Comparison of ENCODE assay signal across 8 cellular contexts in genomic region chr10:70549962-70550845, GRCh38. TPM values are rescaled to one million over a fixed set of nuclear protein-coding genes. Genes with fewer than 3 reads are reported as not detected.
DNase-seq lines count a peak whose midpoint lies in the region; ATAC-seq and TF ChIP-seq lines count a peak whose summit lies in the region.

No MANE protein-coding gene starts in this region.

- 58% methylated on average over 6 of the region's 9 CpGs for WGBS in SK-N-SH (ENCODE audit: low lambda C conversion rate)

- no peaks in the 10 kb centered on the region for H3K36me3 ChIP-seq in SK-N-SH (replicated peaks in 1 of 2; ENCODE audit: control insufficient read depth in 1 of 2, insufficient read depth in 2 of 2, low read length in 1 of 2)

- peak; percentile 88 for TF ChIP-seq CTCF in SK-N-SH (IDR thresholded peaks at IDR 0.05)

- no peak overlapping the region for H3K4me2 ChIP-seq in SK-N-SH

- no peak overlapping the region for H3K27ac ChIP-seq in SK-N-SH (ENCODE audit: low read depth in 2 of 2, low read length in 1 of 2)

- H3K9me3 ChIP-seq in SK-N-SH = no peaks in the 10 kb centered on the region

- peaks cover 3 to 5% of the 10 kb centered on the region in 2 experiments; a peak in 2 of 4 replicates for H3K4me1 ChIP-seq in SK-N-SH (ENCODE audit: control insufficient read depth in 1 of 2, insufficient read depth in 2 of 2, low read depth in 1 of 2, low read length in 1 of 2)

- H3K9me3 Mint-ChIP-seq in IgD-negative memory B cell = no peaks in the 10 kb centered on the region
- H3K9me3 Mint-ChIP-seq in activated naive CD4-positive, alpha-beta T cell treated with anti-CD3 and anti-CD28 coated beads, Interleukin-2, amount 10 ng/mL, durations not matched to agents 7 days and 5 days = no peaks in the 10 kb centered on the region

- no peaks in the 10 kb centered on the region for H3K9me2 ChIP-seq in SK-N-SH

- H3K79me2 ChIP-seq in SK-N-SH (ENCODE audit: insufficient read depth) = no peaks in the 10 kb centered on the region

- no peak overlapping the region for H3K9ac ChIP-seq in SK-N-SH

- no peaks in the 10 kb centered on the region for H4K20me1 ChIP-seq in SK-N-SH (ENCODE audit: insufficient read depth)

- peak overlapping the region in 2 of 3 donors; percentile 24 to 46 for H3K27ac Mint-ChIP-seq in IgD-negative memory B cell
- H3K27ac Mint-ChIP-seq in activated naive CD4-positive, alpha-beta T cell treated with anti-CD3 and anti-CD28 coated beads, Interleukin-2, amount 10 ng/mL, durations not matched to agents 7 days and 5 days = no peak overlapping the region

- peak; percentile 86 for DNase-seq in GM03348 (ENCODE audit: low spot score)
- peak; percentile 88 for DNase-seq in SK-N-SH
- peak; percentile 83 for DNase-seq in activated naive CD4-positive, alpha-beta T cell treated with anti-CD3 and anti-CD28 coated beads, Interleukin-2, amount 10 ng/mL, durations not matched to agents 7 days and 5 days
- DNase-seq in Right ventricle myocardium superior = peak; percentile 79
- DNase-seq in putamen (ENCODE audit: low spot score) = peak; percentile 50

- no peak overlapping the region for H2AFZ ChIP-seq in SK-N-SH (ENCODE audit: low read depth)

- ATAC-seq in Right ventricle myocardium superior (ENCODE audit: poor library complexity) (peak; percentile 83), HG03108 (IDR thresholded peaks at IDR 0.05; ENCODE audit: unreplicated experiment) (no peak), GM18858 (IDR thresholded peaks at IDR 0.05; ENCODE audit: unreplicated experiment) (no peak)

- H3K4me3 Mint-ChIP-seq in IgD-negative memory B cell = no peak overlapping the region
- H3K4me3 Mint-ChIP-seq in activated naive CD4-positive, alpha-beta T cell treated with anti-CD3 and anti-CD28 coated beads, Interleukin-2, amount 10 ng/mL, durations not matched to agents 7 days and 5 days = no peak overlapping the region

- no peaks in the 10 kb centered on the region for H3K27me3 Mint-ChIP-seq in IgD-negative memory B cell
- peaks cover 7% of the 10 kb centered on the region for H3K27me3 Mint-ChIP-seq in activated naive CD4-positive, alpha-beta T cell treated with anti-CD3 and anti-CD28 coated beads, Interleukin-2, amount 10 ng/mL, durations not matched to agents 7 days and 5 days

- H3K4me3 ChIP-seq in SK-N-SH (ENCODE audit: low read depth in 2 of 2, low read length in 1 of 2) = no peak overlapping the region; a peak in 1 of 4 replicates

- TF ChIP-seq RAD21 in SK-N-SH (IDR thresholded peaks at IDR 0.05; ENCODE audit: low read length) = peak; percentile 98

- CTCF ChIA-PET in SK-N-SH (lab: Yijun Ruan, JAX) = interaction anchor here (0.6 to 8.4 kb wide), 49 partner anchors 9 to 353 kb away, joined by 3 to 118 read pairs (median 4); no protein-coding TSS in a partner anchor
- CTCF ChIA-PET in activated naive CD4-positive, alpha-beta T cell treated with anti-CD3 and anti-CD28 coated beads, Interleukin-2, amount 10 ng/mL, durations not matched to agents 7 days and 5 days (lab: Charles Lee) = interaction anchor here (0.6 to 8.6 kb wide), 17 partner anchors 9 to 330 kb away, joined by 3 to 71 read pairs (median 5); partner anchors contain the start of gene PRF1

- H3K27me3 ChIP-seq in SK-N-SH (ENCODE audit: insufficient read depth) = no peaks in the 10 kb centered on the region

- POLR2A ChIA-PET in SK-N-SH (lab: Yijun Ruan, JAX) = no interaction called here

- intact Hi-C loops in Right ventricle myocardium superior (cut with DNase I) = loop anchor here (2.0 to 10.0 kb wide), 3 partner anchors 125 to 332 kb away; partner anchors contain the start of gene ADAMTS14

- no peaks in the 10 kb centered on the region for H3F3A ChIP-seq in SK-N-SH (replicated peaks; ENCODE audit: insufficient read depth)

- TF ChIP-seq EP300 in SK-N-SH (IDR thresholded peaks at IDR 0.05; ENCODE audit: borderline replicate concordance in 1 of 2, low read depth in 1 of 2, low read length in 1 of 2) = no peak

- H3K36me3 Mint-ChIP-seq in IgD-negative memory B cell = peaks cover 7% of the 10 kb centered on the region
- H3K36me3 Mint-ChIP-seq in activated naive CD4-positive, alpha-beta T cell treated with anti-CD3 and anti-CD28 coated beads, Interleukin-2, amount 10 ng/mL, durations not matched to agents 7 days and 5 days = no peaks in the 10 kb centered on the region

- peaks cover 0 to 3% (median 2%) of the 10 kb centered on the region in 3 donors for H3K4me1 Mint-ChIP-seq in IgD-negative memory B cell
- no peaks in the 10 kb centered on the region for H3K4me1 Mint-ChIP-seq in activated naive CD4-positive, alpha-beta T cell treated with anti-CD3 and anti-CD28 coated beads, Interleukin-2, amount 10 ng/mL, durations not matched to agents 7 days and 5 days

TF ChIP-seq in SK-N-SH, 30 proteins besides CTCF, POLR2A, EP300 and RAD21:
- TF ChIP-seq POLR2AphosphoS5 (IDR thresholded peaks at IDR 0.05; ENCODE audit: low read depth, low read length) (no peak), SMC3 (IDR thresholded peaks at IDR 0.05; ENCODE audit: low read depth, low read length) (peak; percentile 97), FOXJ3 (CRISPR knock-in tag; IDR thresholded peaks at IDR 0.05) (no peak)

RNA-seq across cellular contexts. Expression of gene PRF1, which starts 52.3 kb away (rescaled TPM):
- polyA plus RNA-seq in IgD-negative memory B cell (24.3 TPM), SK-N-SH (2012; rRNA removed) (not detected in 2 replicates)
- polyA plus RNA-seq in SK-N-SH (2012; cell fraction: cytosol; rRNA removed) = not detected in 2 replicates
- not detected in 2 replicates for polyA plus RNA-seq in SK-N-SH (2012; cell fraction: nucleus; rRNA removed)
- 2.2 TPM for total RNA-seq in Right ventricle myocardium superior

Comparison
In these comparisons a context has a peak if more than half of its experiments do, and no peak if none do; other contexts are left out.
1. RNA of gene PRF1, which starts 52.3 kb away (polyA plus RNA-seq): 24.3 TPM in IgD-negative memory B cell (single experiment); not detected in SK-N-SH; every median in the first group is over 10 times any median in the second.
2. Peak in every context shown above with its lines, with median percentiles within 50 percentile points of each other: DNase-seq.